ENCODE assay signal across 8 cellular contexts in genomic region chr19:13846533-13847032, GRCh38. TPM values are rescaled to one million over a fixed set of nuclear protein-coding genes. Genes with fewer than 3 reads are reported as not detected.
A peak's percentile ranks its signal among the peaks of the same experiment; 100 is the strongest.
DNase-seq lines count a peak whose midpoint lies in the region; ATAC-seq, FAIRE-seq and TF ChIP-seq lines count a peak whose summit lies in the region.

No MANE protein-coding gene starts in this region.

- H3K4me3 Mint-ChIP-seq in H9 (peak overlapping the region; percentile 53 to 76), chondrocyte (ENCODE audit: unreplicated experiment) (peak overlapping the region; percentile 55)

- H3K9me3 Mint-ChIP-seq in H9 = no peaks in the 10 kb centered on the region; a peak in 1 of 5 replicates
- H3K9me3 Mint-ChIP-seq in chondrocyte (ENCODE audit: low read depth) = no peaks in the 10 kb centered on the region

- H3K36me3 ChIP-seq in GM06990 (ENCODE audit: control insufficient read depth, insufficient read depth, low read length) = no peaks in the 10 kb centered on the region
- no peaks in the 10 kb centered on the region for H3K36me3 ChIP-seq in HepG2 (replicated peaks in 1 of 2; ENCODE audit: control insufficient read depth in 1 of 2, insufficient read depth in 2 of 2, low read length in 2 of 2)

- H3K27me3 ChIP-seq in GM06990 (replicated peaks; ENCODE audit: control insufficient read depth, insufficient read depth, low read length) (no peaks in the 10 kb centered on the region), H9 (ENCODE audit: insufficient read depth, low read length) (no peaks in the 10 kb centered on the region), HepG2 (ENCODE audit: control insufficient read depth in 1 of 2, insufficient read depth in 2 of 2, low read length in 2 of 2) (no peaks in the 10 kb centered on the region; a peak in 1 of 5 replicates)

- H3K79me1 ChIP-seq in H9 (ENCODE audit: insufficient read depth, low read depth, low read length, poor library complexity, severe bottlenecking) = no peaks in the 10 kb centered on the region

- no peak overlapping the region for H2AK5ac ChIP-seq in H9 (ENCODE audit: insufficient read length, low read length)

- H3K4me3 ChIP-seq in GM06990 (replicated peaks; ENCODE audit: low read depth, low read length) (peak overlapping the region; percentile 65), NB4 (ENCODE audit: low read depth, low read length) (no peak overlapping the region), HepG2 (replicated peaks in 1 of 3; ENCODE audit: insufficient read depth in 1 of 3, low read depth in 2 of 3, low read length in 3 of 3) (peak overlapping the region; percentile 53 to 70 (median 64); a peak in 5 of 6 replicates)

- H3K4me2 ChIP-seq in H9 (ENCODE audit: insufficient read depth, insufficient read length, low read length) = peak overlapping the region; percentile 50
- H3K4me2 ChIP-seq in HepG2 (ENCODE audit: low read depth, low read length) = peak overlapping the region; percentile 88

- CTCF ChIA-PET in HepG2 (lab: Yijun Ruan, JAX; ENCODE audit: low intra/inter-chr PET ratio, low total read pairs) = no interaction called here

- peak; percentile 66 for ATAC-seq in HepG2

- FAIRE-seq in HepG2 (lab: Jason Lieb, UNC) = peak; percentile 53

- no peaks in the 10 kb centered on the region; a peak in 2 of 7 replicates for H3K36me3 Mint-ChIP-seq in H9 (ENCODE audit: insufficient read depth in 1 of 3, low read depth in 3 of 3)
- peaks cover 2% of the 10 kb centered on the region for H3K36me3 Mint-ChIP-seq in chondrocyte (ENCODE audit: low read depth)

- peak overlapping the region; percentile 14 for H2BK5ac ChIP-seq in H9 (ENCODE audit: insufficient read length, low read length)

- H3K4ac ChIP-seq in H9 (ENCODE audit: low read depth, low read length) = peak overlapping the region; percentile 69; the same call in 1 of the 2 replicates

- no peak overlapping the region for H2BK20ac ChIP-seq in H9 (ENCODE audit: low read depth, low read length, poor library complexity, severe bottlenecking)

- peak overlapping the region; percentile 72 for H2BK120ac ChIP-seq in H9 (ENCODE audit: low read depth, low read length, poor library complexity, severe bottlenecking)

- no peak overlapping the region for H3K23ac ChIP-seq in H9 (ENCODE audit: insufficient read length, low read depth, low read length)

- TF ChIP-seq RAD21 in HepG2 (CRISPR knock-in tag; IDR thresholded peaks at IDR 0.05) = no peak

- peak overlapping the region; percentile 100 for H3K18ac ChIP-seq in H9 (ENCODE audit: insufficient read length, low read depth, low read length)

- H3K9me3 ChIP-seq in H9 (ENCODE audit: control insufficient read depth, low read depth, low read length) = no peaks in the 10 kb centered on the region
- no peaks in the 10 kb centered on the region for H3K9me3 ChIP-seq in HepG2 (ENCODE audit: low read length)

- in situ Hi-C loops in HepG2 (cut with HindIII; ENCODE audit: extremely low pct_ligation_motif_present, low pct_unique_long_range_greater_than_20kb) = no loop called here

- TF ChIP-seq EP300 in HepG2 (IDR thresholded peaks at IDR 0.05; ENCODE audit: low read depth in 2 of 2, low read length in 2 of 2) (peak; percentile 75 to 91), HepG2 (CRISPR knock-in tag; IDR thresholded peaks at IDR 0.05; ENCODE audit: borderline replicate concordance) (peak; percentile 71; the same call in 1 of the 2 replicates)

- H3K23me2 ChIP-seq in H9 (ENCODE audit: insufficient read length, low read depth, low read length, poor library complexity, severe bottlenecking) = peaks cover 15% of the 10 kb centered on the region

- H2AFZ ChIP-seq in H9 (ENCODE audit: low read length) (no peak overlapping the region), HepG2 (ENCODE audit: low read length) (no peak overlapping the region)

- no peak overlapping the region for H2BK15ac ChIP-seq in H9 (ENCODE audit: low read depth, low read length)

- H3K56ac ChIP-seq in H9 (ENCODE audit: insufficient read length, low read depth, low read length) = no peak overlapping the region

- H3K27ac ChIP-seq in H9 (ENCODE audit: insufficient read length, low read depth, low read length) (peak overlapping the region; percentile 68), HepG2 (ENCODE audit: extremely low read length, insufficient read depth, low read length) (peak overlapping the region; percentile 99)

- peak overlapping the region; percentile 31 for H3K9ac ChIP-seq in H9 (ENCODE audit: extremely low read depth, insufficient read length, low read length)
- peak overlapping the region; percentile 99 for H3K9ac ChIP-seq in HepG2 (ENCODE audit: insufficient read depth, low read depth, low read length)

- DNase-seq in GM06990 (ENCODE audit: extremely low read depth, insufficient read length) (peak; percentile 93), H9 (peak; percentile 95), NB4 (ENCODE audit: low read depth) (peak; percentile 94), chondrocyte (ENCODE audit: low spot score) (no peak), HepG2 (ENCODE audit: low spot score) (peak; percentile 95), NCI-H128 (lab: John Stamatoyannopoulos, UW; ENCODE audit: unreplicated experiment) (no peak)
- peak; percentile 90 for DNase-seq in activated CD4-positive, CD25-positive, alpha-beta regulatory T cell treated with anti-CD3 and anti-CD28 coated beads, Interleukin-2, amount 50 U/mL, for 72 hours
- peak; percentile 86 to 93 for DNase-seq in stimulated activated CD4-positive, alpha-beta T cell treated with anti-CD3 and anti-CD28 coated beads, Interleukin-4, amount 100 ng/mL, for 48 hours (ENCODE audit: low read depth in 2 of 2)

- WGBS in H9 (ENCODE audit: extremely low coverage, insufficient read length, low lambda C conversion rate) = no CpG with 5 or more reads among the region's 13 CpGs
- no CpG with 5 or more reads among the region's 13 CpGs for WGBS in HepG2 (ENCODE audit: low lambda C conversion rate)

- no peaks in the 10 kb centered on the region for H3K79me2 ChIP-seq in H9 (ENCODE audit: insufficient read depth, low read length)
- peaks cover 4% of the 10 kb centered on the region for H3K79me2 ChIP-seq in HepG2 (ENCODE audit: insufficient read depth, low read length)

- peak overlapping the region; percentile 14 for H4K8ac ChIP-seq in H9 (replicated peaks; ENCODE audit: insufficient read length, low read depth, low read length)

- TF ChIP-seq POLR2A in NB4 (IDR thresholded peaks at IDR 0.05; ENCODE audit: extremely low read depth, insufficient read length) (no peak), HepG2 (IDR thresholded peaks at IDR 0.05; ENCODE audit: insufficient read depth in 1 of 2, low read depth in 2 of 2, low read length in 2 of 2) (peak; percentile 21 to 79; a peak in 2 of 4 replicates)

- TF ChIP-seq CTCF in GM06990 (IDR thresholded peaks at IDR 0.05; ENCODE audit: insufficient read depth, low read length, poor library complexity, severe bottlenecking) = no peak
- no peak for TF ChIP-seq CTCF in H9 (conservative IDR thresholded peaks at IDR 0.05)
- no peak for TF ChIP-seq CTCF in NB4 (IDR thresholded peaks at IDR 0.05; ENCODE audit: low read depth, low read length)
- no peak for TF ChIP-seq CTCF in chondrocyte (IDR thresholded peaks at IDR 0.05)
- no peak for TF ChIP-seq CTCF in HepG2 (CRISPR knock-in tag; IDR thresholded peaks at IDR 0.05)

- POLR2A ChIA-PET in HepG2 (lab: Yijun Ruan, JAX) = interaction anchor here (0.6 to 2.7 kb wide), 14 partner anchors 11 to 913 kb away, joined by 3 to 26 read pairs (median 4); partner anchors contain the start of genes C19orf53, FARSA, RFX1 and ZSWIM4

- peak overlapping the region; percentile 45 for H4K5ac ChIP-seq in H9 (ENCODE audit: insufficient read length, low read depth, low read length)

- H3K27me3 Mint-ChIP-seq in H9 (ENCODE audit: low read depth) (no peaks in the 10 kb centered on the region), chondrocyte (ENCODE audit: low read depth) (no peaks in the 10 kb centered on the region)

- intact Hi-C loops in HepG2 (cut with micrococcal nuclease; ENCODE audit: unreplicated experiment) = loop anchor here (5.0 kb wide), 1 partner anchor 694 kb away; the partner anchor contains the start of genes IER2 and STX10

- peak overlapping the region; percentile 5 for H2BK12ac ChIP-seq in H9 (ENCODE audit: insufficient read length, low read depth, low read length)

- no TSS peak for BruUV-seq in HepG2 (replicated peaks; lab: Mats Ljungman, UMichigan)

- H3K4me1 ChIP-seq in H9 (ENCODE audit: insufficient read depth, low read length) = peaks cover 7% of the 10 kb centered on the region; the same call in 1 of the 2 replicates
- H3K4me1 ChIP-seq in HepG2 (ENCODE audit: insufficient read depth, low read length) = peaks cover 84% of the 10 kb centered on the region

- H3K14ac ChIP-seq in H9 (ENCODE audit: insufficient read depth, low read length) = peak overlapping the region; percentile 99

- H4K91ac ChIP-seq in H9 (ENCODE audit: insufficient read length, low read depth, low read length) = peak overlapping the region; percentile 89

- H4K20me1 ChIP-seq in H9 (ENCODE audit: control insufficient read depth, insufficient read depth, insufficient read length) (no peaks in the 10 kb centered on the region), HepG2 (ENCODE audit: insufficient read depth, low read length) (no peaks in the 10 kb centered on the region)

- peak overlapping the region; percentile 99 to 100 (median 99) for H3K27ac Mint-ChIP-seq in H9
- H3K27ac Mint-ChIP-seq in chondrocyte (ENCODE audit: unreplicated experiment) = peak overlapping the region; percentile 100

- H3T11ph ChIP-seq in H9 (ENCODE audit: low read length) = peak overlapping the region; percentile 90

- H3K4me1 Mint-ChIP-seq in H9 (peaks cover 37 to 55% of the 10 kb centered on the region in 2 experiments), chondrocyte (ENCODE audit: low read depth) (peaks cover 59% of the 10 kb centered on the region)

RNA-seq across cellular contexts. Expression of gene NANOS3, which starts 30.4 kb away (rescaled TPM):
- total RNA-seq in H9 (2021) (not detected in 2 replicates), chondrocyte (4.4 to 6.7 TPM (median 4.7 TPM) in 3 replicates), HepG2 (2016; rRNA removed; fragmentation: Illumina TruSeq; extraction: Trizol) (not detected in 2 replicates)
- not detected in 2 replicates for total RNA-seq in HepG2 (2016; cell fraction: cytosol; rRNA removed; fragmentation: Illumina TruSeq; extraction: Trizol; ENCODE audit: low read depth)
- total RNA-seq in HepG2 (2016; cell fraction: insoluble cytoplasmic fraction; rRNA removed; fragmentation: Illumina TruSeq; extraction: Trizol) = not detected in 2 replicates
- total RNA-seq in HepG2 (2016; cell fraction: membrane; rRNA removed; fragmentation: Illumina TruSeq; extraction: Trizol) = not detected in 2 replicates
- total RNA-seq in HepG2 (2016; cell fraction: nucleus; rRNA removed; fragmentation: Illumina TruSeq; extraction: Trizol) = not detected in 2 replicates
- 0.21 TPM in 1 of 2 replicates, not detected in the other for polyA plus RNA-seq in HepG2 (2011; rRNA removed)
- not detected in 2 replicates for polyA plus RNA-seq in HepG2 (2011; cell fraction: cytosol; rRNA removed)
- 1.1 and 1.8 TPM in 2 replicates for polyA plus RNA-seq in HepG2 (2011; cell fraction: nucleus; rRNA removed)
- 1.1 TPM in 1 of 2 replicates, not detected in the other for polyA plus RNA-seq in HepG2 (2012)
- not detected in 2 replicates for polyA plus RNA-seq in HepG2 (2016; cell fraction: cytosol; fragmentation: Illumina TruSeq; extraction: Trizol; ENCODE audit: low read depth)
- polyA plus RNA-seq in HepG2 (2016; cell fraction: insoluble cytoplasmic fraction; fragmentation: Illumina TruSeq; extraction: Trizol; ENCODE audit: low read depth) = not detected in 2 replicates
- not detected in 2 replicates for polyA plus RNA-seq in HepG2 (2016; cell fraction: membrane; fragmentation: Illumina TruSeq; extraction: Trizol; ENCODE audit: low read depth)
- polyA plus RNA-seq in HepG2 (2016; cell fraction: nucleus; fragmentation: Illumina TruSeq; extraction: Trizol; ENCODE audit: insufficient read depth, low read depth) = not detected in 2 replicates
- polyA minus RNA-seq in HepG2 (2011; rRNA and poly(A)+ RNA removed; ENCODE audit: low replicate concordance) = not detected in 2 replicates
- not detected in 2 replicates for polyA minus RNA-seq in HepG2 (2011; cell fraction: cytosol; rRNA and poly(A)+ RNA removed)
- polyA minus RNA-seq in HepG2 (2011; cell fraction: nucleus; rRNA and poly(A)+ RNA removed) = not detected in 2 replicates

RNA-seq across cellular contexts. Expression of gene ZSWIM4, which starts 51.3 kb away (rescaled TPM):
- total RNA-seq in H9 (2021) (50.7 and 53.1 TPM in 2 replicates), chondrocyte (6.8 to 10.6 TPM (median 9.5 TPM) in 3 replicates), HepG2 (2016; rRNA removed; fragmentation: Illumina TruSeq; extraction: Trizol) (0.27 and 0.33 TPM in 2 replicates)
- 0.10 and 0.35 TPM in 2 replicates for total RNA-seq in HepG2 (2016; cell fraction: cytosol; rRNA removed; fragmentation: Illumina TruSeq; extraction: Trizol; ENCODE audit: low read depth)
- 0.22 and 0.28 TPM in 2 replicates for total RNA-seq in HepG2 (2016; cell fraction: insoluble cytoplasmic fraction; rRNA removed; fragmentation: Illumina TruSeq; extraction: Trizol)
- total RNA-seq in HepG2 (2016; cell fraction: membrane; rRNA removed; fragmentation: Illumina TruSeq; extraction: Trizol) = 0.09 and 0.14 TPM in 2 replicates
- 0.28 and 0.37 TPM in 2 replicates for total RNA-seq in HepG2 (2016; cell fraction: nucleus; rRNA removed; fragmentation: Illumina TruSeq; extraction: Trizol)
- polyA plus RNA-seq in HepG2 (2011; rRNA removed) = 0.86 and 1.8 TPM in 2 replicates
- 0.91 and 1.2 TPM in 2 replicates for polyA plus RNA-seq in HepG2 (2011; cell fraction: cytosol; rRNA removed)
- polyA plus RNA-seq in HepG2 (2011; cell fraction: nucleus; rRNA removed) = 3.4 and 3.5 TPM in 2 replicates
- 1.5 and 2.1 TPM in 2 replicates for polyA plus RNA-seq in HepG2 (2012)
- 0.02 TPM in 1 of 2 replicates, not detected in the other for polyA plus RNA-seq in HepG2 (2016; cell fraction: cytosol; fragmentation: Illumina TruSeq; extraction: Trizol; ENCODE audit: low read depth)
- 0.38 and 0.45 TPM in 2 replicates for polyA plus RNA-seq in HepG2 (2016; cell fraction: insoluble cytoplasmic fraction; fragmentation: Illumina TruSeq; extraction: Trizol; ENCODE audit: low read depth)
- 0.14 and 0.20 TPM in 2 replicates for polyA plus RNA-seq in HepG2 (2016; cell fraction: membrane; fragmentation: Illumina TruSeq; extraction: Trizol; ENCODE audit: low read depth)
- polyA plus RNA-seq in HepG2 (2016; cell fraction: nucleus; fragmentation: Illumina TruSeq; extraction: Trizol; ENCODE audit: insufficient read depth, low read depth) = 0.48 and 0.55 TPM in 2 replicates
- 1.7 and 5.3 TPM in 2 replicates for polyA minus RNA-seq in HepG2 (2011; rRNA and poly(A)+ RNA removed; ENCODE audit: low replicate concordance)
- 2.5 and 2.7 TPM in 2 replicates for polyA minus RNA-seq in HepG2 (2011; cell fraction: cytosol; rRNA and poly(A)+ RNA removed)
- polyA minus RNA-seq in HepG2 (2011; cell fraction: nucleus; rRNA and poly(A)+ RNA removed) = 2.1 and 2.4 TPM in 2 replicates

RNA-seq across cellular contexts. Expression of gene BRME1, which starts 59.3 kb away (rescaled TPM):
- 4.7 and 6.7 TPM in 2 replicates for total RNA-seq in H9 (2021)
- total RNA-seq in chondrocyte = 2.9 to 3.5 TPM (median 3.0 TPM) in 3 replicates
- total RNA-seq in HepG2 (2016; rRNA removed; fragmentation: Illumina TruSeq; extraction: Trizol) = 0.84 and 1.5 TPM in 2 replicates
- total RNA-seq in HepG2 (2016; cell fraction: cytosol; rRNA removed; fragmentation: Illumina TruSeq; extraction: Trizol; ENCODE audit: low read depth) = 0.35 and 0.40 TPM in 2 replicates
- total RNA-seq in HepG2 (2016; cell fraction: insoluble cytoplasmic fraction; rRNA removed; fragmentation: Illumina TruSeq; extraction: Trizol) = 1.1 TPM in 2 replicates
- 0.25 and 0.69 TPM in 2 replicates for total RNA-seq in HepG2 (2016; cell fraction: membrane; rRNA removed; fragmentation: Illumina TruSeq; extraction: Trizol)
- total RNA-seq in HepG2 (2016; cell fraction: nucleus; rRNA removed; fragmentation: Illumina TruSeq; extraction: Trizol) = 1.2 and 1.3 TPM in 2 replicates
- 0.74 and 0.91 TPM in 2 replicates for polyA plus RNA-seq in HepG2 (2011; rRNA removed)
- polyA plus RNA-seq in HepG2 (2011; cell fraction: cytosol; rRNA removed) = 0.55 and 0.72 TPM in 2 replicates
- 5.7 and 8.2 TPM in 2 replicates for polyA plus RNA-seq in HepG2 (2011; cell fraction: nucleus; rRNA removed)
- 1.3 and 1.8 TPM in 2 replicates for polyA plus RNA-seq in HepG2 (2012)
- polyA plus RNA-seq in HepG2 (2016; cell fraction: cytosol; fragmentation: Illumina TruSeq; extraction: Trizol; ENCODE audit: low read depth) = 0.09 TPM in 1 of 2 replicates, not detected in the other
- 1.1 and 1.8 TPM in 2 replicates for polyA plus RNA-seq in HepG2 (2016; cell fraction: insoluble cytoplasmic fraction; fragmentation: Illumina TruSeq; extraction: Trizol; ENCODE audit: low read depth)
- polyA plus RNA-seq in HepG2 (2016; cell fraction: membrane; fragmentation: Illumina TruSeq; extraction: Trizol; ENCODE audit: low read depth) = 0.23 and 0.31 TPM in 2 replicates
- 5.8 and 5.9 TPM in 2 replicates for polyA plus RNA-seq in HepG2 (2016; cell fraction: nucleus; fragmentation: Illumina TruSeq; extraction: Trizol; ENCODE audit: insufficient read depth, low read depth)
- 1.2 and 5.8 TPM in 2 replicates for polyA minus RNA-seq in HepG2 (2011; rRNA and poly(A)+ RNA removed; ENCODE audit: low replicate concordance)
- 1.3 TPM in 1 of 2 replicates, not detected in the other for polyA minus RNA-seq in HepG2 (2011; cell fraction: cytosol; rRNA and poly(A)+ RNA removed)
- 2.2 and 2.4 TPM in 2 replicates for polyA minus RNA-seq in HepG2 (2011; cell fraction: nucleus; rRNA and poly(A)+ RNA removed)

RNA-seq across cellular contexts. Expression of gene CC2D1A, which starts 59.4 kb away (rescaled TPM):
- total RNA-seq in H9 (2021) = 42.7 and 48.5 TPM in 2 replicates
- 33.7 to 42.9 TPM (median 35.2 TPM) in 3 replicates for total RNA-seq in chondrocyte
- total RNA-seq in HepG2 (2016; rRNA removed; fragmentation: Illumina TruSeq; extraction: Trizol) = 6.4 and 9.7 TPM in 2 replicates
- 5.0 and 5.7 TPM in 2 replicates for total RNA-seq in HepG2 (2016; cell fraction: cytosol; rRNA removed; fragmentation: Illumina TruSeq; extraction: Trizol; ENCODE audit: low read depth)
- total RNA-seq in HepG2 (2016; cell fraction: insoluble cytoplasmic fraction; rRNA removed; fragmentation: Illumina TruSeq; extraction: Trizol) = 4.7 and 10.2 TPM in 2 replicates
- 5.3 and 5.8 TPM in 2 replicates for total RNA-seq in HepG2 (2016; cell fraction: membrane; rRNA removed; fragmentation: Illumina TruSeq; extraction: Trizol)
- 9.4 and 12.9 TPM in 2 replicates for total RNA-seq in HepG2 (2016; cell fraction: nucleus; rRNA removed; fragmentation: Illumina TruSeq; extraction: Trizol)
- polyA plus RNA-seq in HepG2 (2011; rRNA removed) = 11.5 and 17.0 TPM in 2 replicates
- polyA plus RNA-seq in HepG2 (2011; cell fraction: cytosol; rRNA removed) = 4.6 and 5.8 TPM in 2 replicates
- 100 and 116 TPM in 2 replicates for polyA plus RNA-seq in HepG2 (2011; cell fraction: nucleus; rRNA removed)
- polyA plus RNA-seq in HepG2 (2012) = 16.4 and 23.4 TPM in 2 replicates
- polyA plus RNA-seq in HepG2 (2016; cell fraction: cytosol; fragmentation: Illumina TruSeq; extraction: Trizol; ENCODE audit: low read depth) = 1.2 and 1.8 TPM in 2 replicates
- 9.0 and 11.9 TPM in 2 replicates for polyA plus RNA-seq in HepG2 (2016; cell fraction: insoluble cytoplasmic fraction; fragmentation: Illumina TruSeq; extraction: Trizol; ENCODE audit: low read depth)
- 2.8 and 3.2 TPM in 2 replicates for polyA plus RNA-seq in HepG2 (2016; cell fraction: membrane; fragmentation: Illumina TruSeq; extraction: Trizol; ENCODE audit: low read depth)
- polyA plus RNA-seq in HepG2 (2016; cell fraction: nucleus; fragmentation: Illumina TruSeq; extraction: Trizol; ENCODE audit: insufficient read depth, low read depth) = 55.9 and 56.2 TPM in 2 replicates
- 13.2 and 19.3 TPM in 2 replicates for polyA minus RNA-seq in HepG2 (2011; rRNA and poly(A)+ RNA removed; ENCODE audit: low replicate concordance)
- polyA minus RNA-seq in HepG2 (2011; cell fraction: cytosol; rRNA and poly(A)+ RNA removed) = 4.7 and 6.5 TPM in 2 replicates
- 20.1 and 21.6 TPM in 2 replicates for polyA minus RNA-seq in HepG2 (2011; cell fraction: nucleus; rRNA and poly(A)+ RNA removed)

Comparison
In these comparisons a context has a peak if more than half of its experiments do, and no peak if none do; other contexts are left out.
1. DNase-seq: peak in GM06990 (single experiment), H9 (single experiment), NB4 (single experiment), activated CD4-positive, CD25-positive, alpha-beta regulatory T cell treated with anti-CD3 and anti-CD28 coated beads, Interleukin-2, amount 50 U/mL, for 72 hours (single experiment), HepG2 (single experiment) and stimulated activated CD4-positive, alpha-beta T cell treated with anti-CD3 and anti-CD28 coated beads, Interleukin-4, amount 100 ng/mL, for 48 hours (2 of 2); none in chondrocyte (single experiment) and NCI-H128 (single experiment).